Comparison of ENCODE assay signal across 15 cellular contexts in the genomic region with DNA sequence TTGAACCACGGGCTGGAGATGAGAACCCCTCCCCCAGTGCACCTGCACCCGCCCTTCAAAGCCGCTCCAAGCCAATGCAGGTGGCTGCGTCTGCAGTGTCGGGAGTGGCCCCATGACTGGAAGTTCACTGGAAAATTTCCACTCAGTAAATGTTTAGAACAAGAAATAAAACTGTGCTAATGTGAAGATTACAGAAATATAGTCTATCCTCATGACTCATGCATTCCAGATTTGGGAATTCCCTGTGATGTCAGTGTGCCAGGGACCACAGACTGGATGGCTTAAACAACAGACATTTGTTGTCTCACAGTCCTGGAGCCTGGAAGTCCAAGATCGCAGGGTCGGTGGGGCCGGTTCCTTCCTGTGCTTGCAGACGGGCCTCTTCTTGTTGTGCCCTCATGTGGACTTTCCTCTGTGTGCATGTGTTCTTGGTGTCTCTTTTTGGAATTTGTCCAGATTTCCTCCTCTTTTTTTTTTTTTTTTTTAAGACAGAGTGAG. TPM values are rescaled to one million over a fixed set of nuclear protein-coding genes. Genes with fewer than 3 reads are reported as not detected.
DNase-seq lines count a peak whose midpoint lies in the region; ATAC-seq and TF ChIP-seq lines count a peak whose summit lies in the region.
"Not testable (repeated sequence)": the region's sequence is repeated elsewhere in the genome, so short reads cannot be mapped to it uniquely, and the experiment has no call there.
"Had no signal": no experiment of that assay in that cellular context is flagged by ENCODE, and none has a peak within 500 bp of the region (broad histone marks: within the 10 kb centered on the region; RNA-seq: fewer than 3 reads in every experiment).

No MANE protein-coding gene starts in this region.

- not testable (repeated sequence) for TF ChIP-seq POLR2A in HCT116 (IDR thresholded peaks at IDR 0.05; ENCODE audit: borderline replicate concordance, extremely low read depth, insufficient read depth, insufficient read length); body of pancreas (IDR thresholded peaks at IDR 0.05)

- not testable (repeated sequence) for H3K4me2 ChIP-seq in HCT116 (ENCODE audit: low read length)

- H3K4me1 ChIP-seq in HCT116 (ENCODE audit: control insufficient read depth in 1 of 2, insufficient read depth in 2 of 2, low read length in 2 of 2); Panc1 (ENCODE audit: control insufficient read depth, insufficient read depth, low read length); body of pancreas; foreskin keratinocyte; heart right ventricle; lower lobe of right lung: not testable (repeated sequence)

- H3K9me3 ChIP-seq in HCT116 (ENCODE audit: control insufficient read depth in 1 of 2, insufficient read depth in 1 of 2, low read depth in 1 of 2, low read length in 2 of 2); Panc1 (ENCODE audit: control insufficient read depth, insufficient read depth, low read depth, low read length); body of pancreas; heart right ventricle; lower lobe of right lung: not testable (repeated sequence)

- TF ChIP-seq RAD21 in HCT116 (IDR thresholded peaks at IDR 0.05; ENCODE audit: low read depth), result not testable (repeated sequence)

- intact Hi-C loops in HCT116 (cut with micrococcal nuclease); Panc1 (cut with micrococcal nuclease; ENCODE audit: unreplicated experiment); body of pancreas (cut with DNase I); heart right ventricle (cut with DNase I); left colon (cut with DNase I, micrococcal nuclease); lower lobe of right lung (cut with DNase I); sciatic nerve (cut with DNase I): not testable (repeated sequence)

- not testable (repeated sequence) for H3K4me3 ChIP-seq in HCT116 (replicated peaks in 1 of 2; ENCODE audit: low read depth in 1 of 2, low read length in 2 of 2); Panc1 (ENCODE audit: low read depth in 2 of 2, low read length in 2 of 2); body of pancreas; heart right ventricle; lower lobe of right lung

- no CpG with 5 or more reads among the region's 9 CpGs for WGBS in body of pancreas, 2 donors
- no CpG with 5 or more reads among the region's 9 CpGs for WGBS in heart right ventricle, 2 donors

- H3K79me2 ChIP-seq in HCT116 (ENCODE audit: insufficient read depth, low read length), result not testable (repeated sequence)

- POLR2A ChIA-PET in HCT116 (lab: Charles Lee); Panc1 (lab: Charles Lee): not testable (repeated sequence)

- TF ChIP-seq CTCF in HCT116 (IDR thresholded peaks at IDR 0.05 in 2 of 3, conservative IDR thresholded peaks at IDR 0.05 in 1 of 3; ENCODE audit: borderline replicate concordance in 1 of 3, insufficient read depth in 1 of 3, low read depth in 2 of 3, low read length in 2 of 3); Panc1 (IDR thresholded peaks at IDR 0.05); body of pancreas (IDR thresholded peaks at IDR 0.05); foreskin keratinocyte (conservative IDR thresholded peaks at IDR 0.05); heart right ventricle (IDR thresholded peaks at IDR 0.05); lower lobe of right lung (IDR thresholded peaks at IDR 0.05): not testable (repeated sequence)

- H3K36me3 ChIP-seq in HCT116 (ENCODE audit: control insufficient read depth in 1 of 2, insufficient read depth in 2 of 2, low read length in 2 of 2); Panc1 (ENCODE audit: control insufficient read depth, insufficient read depth, low read length); body of pancreas (replicated peaks in 1 of 2; ENCODE audit: insufficient read depth in 1 of 2, low read depth in 2 of 2); heart right ventricle; lower lobe of right lung: not testable (repeated sequence)

- CTCF ChIA-PET in HCT116 (lab: Charles Lee); Panc1 (lab: Charles Lee): not testable (repeated sequence)

- not testable (repeated sequence) for BruUV-seq in HCT116 (replicated peaks; lab: Mats Ljungman, UMichigan); Panc1 (replicated peaks; lab: Mats Ljungman, UMichigan)

- H4K20me1 ChIP-seq in HCT116 (ENCODE audit: insufficient read depth), result not testable (repeated sequence)

- not testable (repeated sequence) for H3K9ac ChIP-seq in HCT116 (ENCODE audit: low read length)

- in situ Hi-C loops in Panc1 (cut with HindIII; ENCODE audit: low pct_unique_long_range_greater_than_20kb, low sequenced_read_pairs), result not testable (repeated sequence)

- H3K9me2 ChIP-seq in HCT116 (ENCODE audit: insufficient read depth), result not testable (repeated sequence)

- ATAC-seq in HCT116, result peak; percentile 74
- ATAC-seq in Panc1, result peak; percentile 67
- peak; percentile 84 for ATAC-seq in body of pancreas
- ATAC-seq in foreskin keratinocyte, result peak; percentile 81
- ATAC-seq in heart right ventricle, result peak in 6 of 8 donors; percentile 31 to 73 (median 40)
- peak; percentile 52 for ATAC-seq in left colon
- peak; percentile 52 to 75 for ATAC-seq in lower lobe of right lung
- peak; percentile 72 for ATAC-seq in sciatic nerve

- RAD21 ChIA-PET in HCT116 (lab: Charles Lee; ENCODE audit: low non-redundant PET in 1 of 2, low total read pairs in 2 of 2, uncharacterized antibody in 2 of 2, unreplicated experiment in 2 of 2), result not testable (repeated sequence)

- not testable (repeated sequence) for H2AFZ ChIP-seq in HCT116 (ENCODE audit: low read depth, low read length, poor library complexity, severe bottlenecking)

- not testable (repeated sequence) for DNase-seq in HCT116 (ENCODE audit: low read depth, low spot score); Panc1 (ENCODE audit: low read depth, low spot score); body of pancreas; foreskin keratinocyte; heart right ventricle; left colon; lower lobe of right lung; sciatic nerve (ENCODE audit: low spot score)

- not testable (repeated sequence) for H3K27me3 ChIP-seq in HCT116 (ENCODE audit: insufficient read depth, low read length); Panc1 (ENCODE audit: control insufficient read depth, insufficient read depth, low read length); body of pancreas; foreskin keratinocyte; heart right ventricle; lower lobe of right lung (ENCODE audit: low read depth)

- not testable (repeated sequence) for H3K27ac ChIP-seq in HCT116 (ENCODE audit: low read depth, low read length); Panc1 (ENCODE audit: low read length); body of pancreas; foreskin keratinocyte; heart right ventricle; lower lobe of right lung

RNA-seq across cellular contexts. Expression of a gene that starts 6.1 kb away (rescaled TPM):
- total RNA-seq in HCT116 (2021; ENCODE audit: unreplicated experiment) (not detected), Panc1 (2021; ENCODE audit: unreplicated experiment) (2.1 TPM), body of pancreas (not detected), foreskin keratinocyte (not detected in 2 replicates), heart right ventricle (not detected), left colon (not detected), lower lobe of right lung (not detected), sciatic nerve (not detected)
- 0.12 TPM in 1 of 2 replicates, not detected in the other for polyA plus RNA-seq in HCT116 (2012)
- 2.7 TPM for polyA plus RNA-seq in Panc1 (2012; ENCODE audit: insufficient read length)
- polyA plus RNA-seq in foreskin keratinocyte (not detected in 2 replicates), heart right ventricle (not detected)
- total RNA-seq: CD4-positive, alpha-beta memory T cell; G401; GM12878; GM23248; H7; HT-29 had no signal
- polyA plus RNA-seq: AG04450; CD4-positive, alpha-beta memory T cell; GM12878; GM23248 had no signal

RNA-seq across cellular contexts. Expression of a gene that starts 55.4 kb away (rescaled TPM):
- 26.1 TPM for total RNA-seq in HCT116 (2021; ENCODE audit: unreplicated experiment)
- polyA plus RNA-seq in HCT116 (2012), result 159 and 201 TPM in 2 replicates
- total RNA-seq in Panc1 (2021; ENCODE audit: unreplicated experiment), result 22.8 TPM
- 57.3 TPM for polyA plus RNA-seq in Panc1 (2012; ENCODE audit: insufficient read length)
- total RNA-seq in body of pancreas, result 10 to 100 TPM; 34.2 to 40.9 TPM
- total RNA-seq in foreskin keratinocyte, result 29.0 and 35.2 TPM in 2 replicates
- 150 and 179 TPM in 2 replicates for polyA plus RNA-seq in foreskin keratinocyte
- total RNA-seq in heart right ventricle, result 10 to 100 TPM in 1 of 10 donors, 1 to 10 TPM in 9; 2.7 to 12.4 (median 6.3) TPM
- 10 to 100 TPM; 21.9 to 48.0 TPM for polyA plus RNA-seq in heart right ventricle
- 1 to 10 TPM; 6.5 to 7.2 TPM for total RNA-seq in left colon
- 43.0 TPM for total RNA-seq in lower lobe of right lung
- total RNA-seq in sciatic nerve, result 67.6 TPM
